In the genomic region with DNA sequence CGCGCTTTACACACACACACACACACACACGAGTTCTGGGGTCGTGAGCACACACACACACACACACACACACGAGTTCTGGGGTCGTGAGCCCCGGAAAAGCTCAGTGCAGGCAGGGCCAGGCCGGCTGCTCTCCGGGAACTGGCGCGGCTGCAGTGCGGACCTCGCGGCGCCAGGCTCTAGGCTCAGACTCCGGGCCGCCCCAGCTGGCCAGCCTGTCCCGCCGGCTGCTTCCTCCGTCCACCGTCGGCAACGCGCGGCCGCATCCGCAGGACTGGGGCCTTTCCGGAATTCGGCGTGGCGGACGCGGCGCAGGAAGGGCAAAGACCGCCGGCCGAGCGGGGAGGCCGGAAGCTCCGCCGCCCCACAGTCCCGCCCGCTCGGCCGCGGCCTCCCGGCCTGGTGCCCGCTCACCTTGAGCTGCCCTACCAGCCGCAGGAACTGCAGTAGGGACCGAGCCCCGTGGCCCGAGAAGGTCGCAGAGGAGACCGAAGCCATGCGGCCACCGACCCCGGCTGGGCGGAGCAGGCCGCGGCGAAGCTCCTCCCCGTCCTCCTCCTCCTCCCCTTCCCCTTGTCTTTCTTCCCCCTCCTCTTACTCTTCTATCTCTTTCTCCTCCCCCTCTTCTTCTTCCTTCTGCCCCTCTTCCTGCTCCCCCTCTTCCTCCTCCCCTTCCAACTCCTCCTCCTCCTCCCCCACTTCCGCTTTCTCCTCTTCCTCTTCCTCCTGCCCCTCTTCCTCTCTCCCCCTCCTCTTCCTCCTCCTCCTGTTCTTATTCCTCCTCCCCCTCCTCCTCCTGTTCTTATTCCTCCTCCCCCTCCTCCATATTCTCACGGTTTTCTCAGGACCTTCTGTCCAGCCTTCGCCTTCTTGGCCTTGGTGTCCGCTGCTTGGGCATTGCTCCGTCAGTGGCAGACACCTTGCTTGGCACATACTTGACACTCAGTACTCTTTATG, we compare ENCODE assay signal across 8 cellular contexts. TPM values are rescaled to one million over a fixed set of nuclear protein-coding genes. Genes with fewer than 3 reads are reported as not detected.
DNase-seq lines count a peak whose midpoint lies in the region; ATAC-seq, FAIRE-seq and TF ChIP-seq lines count a peak whose summit lies in the region.

A gene with protein sequence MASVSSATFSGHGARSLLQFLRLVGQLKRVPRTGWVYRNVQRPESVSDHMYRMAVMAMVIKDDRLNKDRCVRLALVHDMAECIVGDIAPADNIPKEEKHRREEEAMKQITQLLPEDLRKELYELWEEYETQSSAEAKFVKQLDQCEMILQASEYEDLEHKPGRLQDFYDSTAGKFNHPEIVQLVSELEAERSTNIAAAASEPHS (minus strand): TSS at position 533 of the 957 bp plus-strand sequence. CDS start 35 bp downstream, at position 498.

- TF ChIP-seq POLR2A in A549 (IDR thresholded peaks at IDR 0.05; ENCODE audit: low read length) (peak; percentile 77), HepG2 (IDR thresholded peaks at IDR 0.05; ENCODE audit: insufficient read depth in 1 of 2, low read depth in 2 of 2, low read length in 2 of 2) (peak; percentile 82 to 83)

- no peaks in the 10 kb centered on the region for H4K20me1 ChIP-seq in HepG2 (ENCODE audit: insufficient read depth, low read length)

- CTCF ChIA-PET in A549 (lab: Yijun Ruan, JAX): interaction anchor here (1.0 to 4.1 kb wide), 6 partner anchors 10 to 431 kb away, joined by 3 to 11 read pairs (median 5); a partner anchor contains a TSS
- CTCF ChIA-PET in HepG2 (lab: Yijun Ruan, JAX; ENCODE audit: low intra/inter-chr PET ratio, low total read pairs): no interaction called here

- no peak for TF ChIP-seq RAD21 in A549 (conservative IDR thresholded peaks at IDR 0.05 in 1 of 2, IDR thresholded peaks at IDR 0.05 in 1 of 2)
- TF ChIP-seq RAD21 in HepG2 (CRISPR knock-in tag; IDR thresholded peaks at IDR 0.05): peak; percentile 71

- peak within 1 kb of the TSS; percentile 84 for H3K9ac ChIP-seq in HepG2 (ENCODE audit: insufficient read depth, low read depth, low read length)

- TF ChIP-seq CTCF in A549 (IDR thresholded peaks at IDR 0.05): no peak
- peak; percentile 7; the same call in 1 of the 2 replicates for TF ChIP-seq CTCF in HepG2 (CRISPR knock-in tag; IDR thresholded peaks at IDR 0.05)

- peak; percentile 92 to 93 for ATAC-seq in A549
- ATAC-seq in HG02938 (IDR thresholded peaks at IDR 0.05; ENCODE audit: unreplicated experiment): peak; percentile 76
- peak; percentile 99 for ATAC-seq in HepG2

- peak within 1 kb of the TSS; percentile 77 for H3K4me2 ChIP-seq in A549
- peak within 1 kb of the TSS; percentile 77 for H3K4me2 ChIP-seq in HepG2 (ENCODE audit: low read depth, low read length)

- H3K9me3 ChIP-seq in A549 (no peaks in the 10 kb centered on the region), HepG2 (ENCODE audit: low read length) (peaks cover 7% of the 10 kb centered on the region; the same call in 1 of the 2 replicates)

- peaks cover 4 to 12% of the 10 kb centered on the region in 2 experiments; a peak in 3 of 5 replicates for H3K36me3 ChIP-seq in HepG2 (replicated peaks in 1 of 2; ENCODE audit: control insufficient read depth in 1 of 2, insufficient read depth in 2 of 2, low read length in 2 of 2)

- H3K79me2 ChIP-seq in HepG2 (ENCODE audit: insufficient read depth, low read length): no peaks in the 10 kb centered on the region

- peak within 1 kb of the TSS; percentile 59 for H2AFZ ChIP-seq in HepG2 (ENCODE audit: low read length)

- H3K4me1 ChIP-seq in A549: peaks cover 13% of the 10 kb centered on the region
- peaks cover 32% of the 10 kb centered on the region for H3K4me1 ChIP-seq in HepG2 (ENCODE audit: insufficient read depth, low read length)

- POLR2A ChIA-PET in A549 (lab: Yijun Ruan, JAX): interaction anchor here (1.0 to 1.6 kb wide), 7 partner anchors 99 to 685 kb away, joined by 3 to 10 read pairs (median 5); a partner anchor contains a TSS
- POLR2A ChIA-PET in HepG2 (lab: Yijun Ruan, JAX): interaction anchor here (0.6 to 2.6 kb wide), 9 partner anchors 8 to 685 kb away, joined by 3 to 16 read pairs (median 4); a partner anchor contains a TSS

- no TSS peak for BruUV-seq in HepG2 (replicated peaks; lab: Mats Ljungman, UMichigan)

- DNase-seq in A549 (ENCODE audit: low read depth in 1 of 2, low spot score in 1 of 2) (peak; percentile 28 to 60), GM18507 (ENCODE audit: extremely low spot score, insufficient read length, low read depth) (peak; percentile 57), NCI-H2227 treated with DMSO at 0.1 percent for 48 hours (lab: John Stamatoyannopoulos, UW) (peak; percentile 13), dermis blood vessel endothelial cell (peak; percentile 86), HepG2 (ENCODE audit: low spot score) (peak; percentile 68)
- DNase-seq in activated CD4-positive, alpha-beta T cell treated with anti-CD3 and anti-CD28 coated beads for 48 hours: peak; percentile 60
- DNase-seq in stimulated activated CD4-positive, alpha-beta T cell treated with anti-CD3 and anti-CD28 coated beads, Interleukin-4, amount 100 ng/mL, for 24 hours: peak; percentile 42

- no peak for TF ChIP-seq EP300 in A549 (IDR thresholded peaks at IDR 0.05)
- peak in 1 of 2 experiments; percentile 38; a peak in 2 of 4 replicates for TF ChIP-seq EP300 in HepG2 (IDR thresholded peaks at IDR 0.05; ENCODE audit: low read depth in 2 of 2, low read length in 2 of 2)
- peak; percentile 60 for TF ChIP-seq EP300 in HepG2 (CRISPR knock-in tag; IDR thresholded peaks at IDR 0.05; ENCODE audit: borderline replicate concordance)

- H3K27ac ChIP-seq in A549: peak within 1 kb of the TSS; percentile 87 to 99
- peak within 1 kb of the TSS; percentile 67 for H3K27ac ChIP-seq in HepG2 (ENCODE audit: extremely low read length, insufficient read depth, low read length)

- FAIRE-seq in A549 (lab: Jason Lieb, UNC) (no peak), GM18507 (lab: Jason Lieb, UNC) (peak; percentile 63), HepG2 (lab: Jason Lieb, UNC) (no peak)

- intact Hi-C loops in HepG2 (cut with micrococcal nuclease; ENCODE audit: unreplicated experiment): loop anchor here (5.0 kb wide), 1 partner anchor 109 kb away; no protein-coding TSS in a partner anchor

- H3K4me3 ChIP-seq in A549: peak within 1 kb of the TSS; percentile 66
- peak within 1 kb of the TSS; percentile 54 to 85 (median 84) for H3K4me3 ChIP-seq in HepG2 (replicated peaks in 1 of 3; ENCODE audit: insufficient read depth in 1 of 3, low read depth in 2 of 3, low read length in 3 of 3)

- in situ Hi-C loops in HepG2 (cut with HindIII; ENCODE audit: extremely low pct_ligation_motif_present, low pct_unique_long_range_greater_than_20kb): loop anchor here (10.0 to 25.0 kb wide), 2 partner anchors 653 to 1811 kb away; a partner anchor contains a TSS

- 14% methylated on average over 24 of the region's 67 CpGs for WGBS in A549 (ENCODE audit: missing lambda C conversion rate)
- 9% methylated on average over 42 of the region's 67 CpGs for WGBS in HepG2 (ENCODE audit: low lambda C conversion rate)

- peaks cover 0 to 4% of the 10 kb centered on the region in 2 experiments; a peak in 1 of 5 replicates for H3K27me3 ChIP-seq in HepG2 (ENCODE audit: control insufficient read depth in 1 of 2, insufficient read depth in 2 of 2, low read length in 2 of 2)

TF ChIP-seq in A549, 52 proteins besides CTCF, POLR2A, EP300 and RAD21 (continues in another document):
- TF ChIP-seq MAFK (IDR thresholded peaks at IDR 0.05; ENCODE audit: partially characterized antibody) (no peak), JUN (IDR thresholded peaks at IDR 0.05) (peak in 1 of 2 experiments; percentile 82; a peak in 3 of 5 replicates), NPAS2 (CRISPR knock-in tag; IDR thresholded peaks at IDR 0.05; ENCODE audit: borderline replicate concordance) (no peak), ESRRA (IDR thresholded peaks at IDR 0.05; ENCODE audit: borderline replicate concordance, low read length) (no peak), POLR2AphosphoS2 (conservative IDR thresholded peaks at IDR 0.05; ENCODE audit: low read length) (no peak)

TF ChIP-seq in HepG2, 621 proteins besides CTCF, POLR2A, EP300 and RAD21 (continues in another document):
- TF ChIP-seq KDM5A (IDR thresholded peaks at IDR 0.05; ENCODE audit: borderline replicate concordance, low read length): no peak; the same call in 1 of the 2 replicates
- peak; percentile 93 for TF ChIP-seq ZNF441 (CRISPR knock-in tag; IDR thresholded peaks at IDR 0.05; ENCODE audit: borderline replicate concordance)
- no peak for TF ChIP-seq ZNF207 (IDR thresholded peaks at IDR 0.05; ENCODE audit: borderline replicate concordance)
- peak; percentile 99 for TF ChIP-seq SPEN (CRISPR knock-in tag; IDR thresholded peaks at IDR 0.05; ENCODE audit: low read depth)

RNA-seq across cellular contexts. Expression of the gene that starts here (rescaled TPM):
- polyA plus RNA-seq in A549 (2011; rRNA removed) (194 and 216 TPM in 2 replicates), A549 (2017; fragmentation: RNase III; extraction: RNeasy Plus Mini Kit Qiagen cat#74134 plus additional on column Dnase treatment) (104 to 108 TPM (median 107 TPM) in 3 replicates), HepG2 (2011; rRNA removed) (67.3 and 76.7 TPM in 2 replicates)
- polyA plus RNA-seq in A549 (2012; cell fraction: cytosol; rRNA removed): 142 and 158 TPM in 2 replicates
- polyA plus RNA-seq in A549 (2012; cell fraction: nucleus; rRNA removed): 53.6 and 55.2 TPM in 2 replicates
- polyA minus RNA-seq in A549 (2011; rRNA and poly(A)+ RNA removed): 45.8 and 63.6 TPM in 2 replicates
- total RNA-seq in dermis blood vessel endothelial cell (10.7 and 13.8 TPM in 2 replicates), HepG2 (2016; rRNA removed; fragmentation: Illumina TruSeq; extraction: Trizol) (78.7 and 90.7 TPM in 2 replicates)
- 88.3 and 123 TPM in 2 replicates for total RNA-seq in HepG2 (2016; cell fraction: cytosol; rRNA removed; fragmentation: Illumina TruSeq; extraction: Trizol; ENCODE audit: low read depth)
- 78.6 and 90.1 TPM in 2 replicates for total RNA-seq in HepG2 (2016; cell fraction: insoluble cytoplasmic fraction; rRNA removed; fragmentation: Illumina TruSeq; extraction: Trizol)
- 109 and 116 TPM in 2 replicates for total RNA-seq in HepG2 (2016; cell fraction: membrane; rRNA removed; fragmentation: Illumina TruSeq; extraction: Trizol)
- total RNA-seq in HepG2 (2016; cell fraction: nucleus; rRNA removed; fragmentation: Illumina TruSeq; extraction: Trizol): 36.7 and 41.9 TPM in 2 replicates
- 67.0 and 70.1 TPM in 2 replicates for polyA plus RNA-seq in HepG2 (2011; cell fraction: cytosol; rRNA removed)
- 28.7 and 34.1 TPM in 2 replicates for polyA plus RNA-seq in HepG2 (2011; cell fraction: nucleus; rRNA removed)
- 43.8 and 65.4 TPM in 2 replicates for polyA plus RNA-seq in HepG2 (2012)
- 157 and 182 TPM in 2 replicates for polyA plus RNA-seq in HepG2 (2016; cell fraction: cytosol; fragmentation: Illumina TruSeq; extraction: Trizol; ENCODE audit: low read depth)
- 117 and 122 TPM in 2 replicates for polyA plus RNA-seq in HepG2 (2016; cell fraction: insoluble cytoplasmic fraction; fragmentation: Illumina TruSeq; extraction: Trizol; ENCODE audit: low read depth)
- polyA plus RNA-seq in HepG2 (2016; cell fraction: membrane; fragmentation: Illumina TruSeq; extraction: Trizol; ENCODE audit: low read depth): 128 and 148 TPM in 2 replicates
- 66.5 and 70.9 TPM in 2 replicates for polyA plus RNA-seq in HepG2 (2016; cell fraction: nucleus; fragmentation: Illumina TruSeq; extraction: Trizol; ENCODE audit: insufficient read depth, low read depth)
- polyA minus RNA-seq in HepG2 (2011; rRNA and poly(A)+ RNA removed; ENCODE audit: low replicate concordance): 17.2 and 19.5 TPM in 2 replicates
- polyA minus RNA-seq in HepG2 (2011; cell fraction: cytosol; rRNA and poly(A)+ RNA removed): 16.6 and 17.1 TPM in 2 replicates
- polyA minus RNA-seq in HepG2 (2011; cell fraction: nucleus; rRNA and poly(A)+ RNA removed): 43.1 and 51.2 TPM in 2 replicates

Comparison
In these comparisons a context has a peak if more than half of its experiments do, and no peak if none do; other contexts are left out.
1. Peak in every context shown above with its lines: DNase-seq, ATAC-seq, H3K4me3 ChIP-seq and H3K27ac ChIP-seq.
2. DNase-seq: peak in every context shown above with its lines; median percentile 86 in dermis blood vessel endothelial cell; 68 in HepG2; 60 in activated CD4-positive, alpha-beta T cell treated with anti-CD3 and anti-CD28 coated beads for 48 hours; 57 in GM18507; 44 in A549; 42 in stimulated activated CD4-positive, alpha-beta T cell treated with anti-CD3 and anti-CD28 coated beads, Interleukin-4, amount 100 ng/mL, for 24 hours; 13 in NCI-H2227 treated with DMSO at 0.1 percent for 48 hours.